ENCODE assay signal across 8 cellular contexts in the genomic region with DNA sequence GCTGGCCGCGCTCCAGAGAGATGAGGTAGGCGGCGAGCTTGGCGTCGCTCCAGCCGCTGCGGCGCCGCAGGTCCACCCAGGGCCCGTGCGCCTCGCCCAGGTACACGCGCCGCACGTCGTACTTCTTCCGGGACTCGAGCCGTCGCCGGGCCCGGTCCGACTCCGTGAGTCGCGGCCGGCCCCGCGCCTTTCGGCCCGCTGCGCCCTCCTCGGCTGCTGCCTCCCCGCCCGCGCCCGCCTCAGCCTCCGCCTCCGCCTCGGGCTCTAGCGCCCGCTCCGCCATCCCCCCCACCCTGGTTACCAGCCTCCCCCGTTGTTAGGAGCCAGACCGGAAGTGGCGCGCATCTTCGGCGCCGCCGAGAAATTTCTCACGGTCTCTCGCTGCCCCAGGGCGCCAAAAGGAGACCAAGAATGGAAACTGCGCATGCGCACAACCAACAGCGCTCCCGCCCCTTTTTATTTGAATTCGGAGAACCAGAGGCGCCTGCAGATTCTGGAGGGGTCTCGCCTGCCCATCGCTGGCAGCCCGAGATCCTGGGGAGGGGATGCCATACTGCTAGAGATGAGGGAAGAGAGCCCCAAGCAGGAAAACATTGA. TPM values are rescaled to one million over a fixed set of nuclear protein-coding genes. Genes with fewer than 3 reads are reported as not detected.
A peak's percentile ranks its signal among the peaks of the same experiment; 100 is the strongest.
DNase-seq lines count a peak whose midpoint lies in the region; ATAC-seq and TF ChIP-seq lines count a peak whose summit lies in the region.

TSS of gene ZNF653 (minus strand) at position 336 of the 597 bp plus-strand sequence. CDS start at position 283, 53 bp downstream.

- TF ChIP-seq POLR2A in lower leg skin (IDR thresholded peaks at IDR 0.05) = no peak

- peak within 1 kb of the TSS; percentile 84 to 89 for H3K4me3 Mint-ChIP-seq in CD14-positive monocyte

- no peaks in the 10 kb centered on the region for H3K9me3 Mint-ChIP-seq in CD14-positive monocyte

- peak within 1 kb of the TSS; percentile 80 to 92 (median 91) for H3K27ac Mint-ChIP-seq in CD14-positive monocyte

- DNase-seq in CD14-positive monocyte (ENCODE audit: low spot score) (peak; percentile 93), NCI-H748 treated with DMSO at 0.1 percent for 48 hours (lab: John Stamatoyannopoulos, UW) (peak; percentile 81), dermis blood vessel endothelial cell (peak; percentile 97), lower leg skin (ENCODE audit: low spot score in 2 of 2) (peak; percentile 92 to 99)
- peak; percentile 91 to 94 for DNase-seq in activated CD4-positive, alpha-beta T cell treated with anti-CD3 and anti-CD28 coated beads, Interleukin-2, amount 50 U/mL, for 4 hours
- peak; percentile 89 to 94 for DNase-seq in stimulated activated CD4-positive, alpha-beta T cell treated with anti-CD3 and anti-CD28 coated beads, Interleukin-4, amount 100 ng/mL, for 4 hours

- H3K36me3 Mint-ChIP-seq in CD14-positive monocyte = peaks cover 11 to 22% of the 10 kb centered on the region in 2 donors

- WGBS in lower leg skin, 2 donors = 0% methylated on average over 15 to 58 of the region's 65 CpGs

- ATAC-seq in GM19395 (IDR thresholded peaks at IDR 0.05; ENCODE audit: unreplicated experiment) = peak; percentile 55
- ATAC-seq in HG03558 (IDR thresholded peaks at IDR 0.05; ENCODE audit: extremely low read depth, unreplicated experiment) = peak; percentile 29

- H3K4me1 Mint-ChIP-seq in CD14-positive monocyte = peaks cover 16% of the 10 kb centered on the region

- H3K27me3 Mint-ChIP-seq in CD14-positive monocyte (ENCODE audit: low read depth in 3 of 3) = peaks cover 0 to 1% (median 0%) of the 10 kb centered on the region in 3 donors

- H3K4me3 ChIP-seq in lower leg skin (ENCODE audit: low read depth, poor library complexity, severe bottlenecking) = peak within 1 kb of the TSS; percentile 73

- TF ChIP-seq CTCF in CD14-positive monocyte (IDR thresholded peaks at IDR 0.05) (no peak), lower leg skin (IDR thresholded peaks at IDR 0.05) (no peak)

- intact Hi-C loops in CD14-positive monocyte (cut with micrococcal nuclease) (loop anchor here in 1 of 2 donors (1.0 to 5.0 kb wide), 2 partner anchors 24 to 92 kb away; partner anchors contain the start of genes ECSIT and ZNF627), lower leg skin (cut with DNase I; ENCODE audit: low total_unique reads) (no loop called here)

RNA-seq across cellular contexts. Expression of gene ZNF653, which starts in this region (rescaled TPM):
- polyA plus RNA-seq in CD14-positive monocyte = 1 to 10 TPM in 1 of 2 donors, under 1 TPM in 1; 0.88 to 1.2 TPM
- 5.1 and 12.4 TPM in 2 replicates for total RNA-seq in dermis blood vessel endothelial cell
- total RNA-seq in lower leg skin = 10 to 100 TPM in 3 of 4 donors, 1 to 10 TPM in 1; 8.4 to 16.9 (median 11.6) TPM

Comparison
In these comparisons a context has a peak if more than half of its experiments do, and no peak if none do; other contexts are left out.
1. Peak in every context shown above with its lines: DNase-seq, ATAC-seq and H3K4me3 ChIP-seq.